ENCODE assay signal across 1 cellular context in genomic region chr18:11818486-11819203, GRCh38.
TF ChIP-seq lines count a peak whose summit lies in the region.

No MANE protein-coding gene starts in this region.

TF ChIP-seq in GM12878, 131 proteins besides CTCF, POLR2A, EP300 and RAD21:
- TF ChIP-seq DPF2 (IDR thresholded peaks at IDR 0.05), result 0 out of 2 replicates have a peak, but pooled peaks have one; percentile 34
- TF ChIP-seq BHLHE40 (IDR thresholded peaks at IDR 0.05; ENCODE audit: borderline replicate concordance in 1 of 2, low read depth in 2 of 2, low read length in 1 of 2), result peak; percentile 15 to 83; a peak in 2 of 4 replicates
- no peak for TF ChIP-seq CREM (IDR thresholded peaks at IDR 0.05; ENCODE audit: low read depth)
- TF ChIP-seq, protein P1, sequence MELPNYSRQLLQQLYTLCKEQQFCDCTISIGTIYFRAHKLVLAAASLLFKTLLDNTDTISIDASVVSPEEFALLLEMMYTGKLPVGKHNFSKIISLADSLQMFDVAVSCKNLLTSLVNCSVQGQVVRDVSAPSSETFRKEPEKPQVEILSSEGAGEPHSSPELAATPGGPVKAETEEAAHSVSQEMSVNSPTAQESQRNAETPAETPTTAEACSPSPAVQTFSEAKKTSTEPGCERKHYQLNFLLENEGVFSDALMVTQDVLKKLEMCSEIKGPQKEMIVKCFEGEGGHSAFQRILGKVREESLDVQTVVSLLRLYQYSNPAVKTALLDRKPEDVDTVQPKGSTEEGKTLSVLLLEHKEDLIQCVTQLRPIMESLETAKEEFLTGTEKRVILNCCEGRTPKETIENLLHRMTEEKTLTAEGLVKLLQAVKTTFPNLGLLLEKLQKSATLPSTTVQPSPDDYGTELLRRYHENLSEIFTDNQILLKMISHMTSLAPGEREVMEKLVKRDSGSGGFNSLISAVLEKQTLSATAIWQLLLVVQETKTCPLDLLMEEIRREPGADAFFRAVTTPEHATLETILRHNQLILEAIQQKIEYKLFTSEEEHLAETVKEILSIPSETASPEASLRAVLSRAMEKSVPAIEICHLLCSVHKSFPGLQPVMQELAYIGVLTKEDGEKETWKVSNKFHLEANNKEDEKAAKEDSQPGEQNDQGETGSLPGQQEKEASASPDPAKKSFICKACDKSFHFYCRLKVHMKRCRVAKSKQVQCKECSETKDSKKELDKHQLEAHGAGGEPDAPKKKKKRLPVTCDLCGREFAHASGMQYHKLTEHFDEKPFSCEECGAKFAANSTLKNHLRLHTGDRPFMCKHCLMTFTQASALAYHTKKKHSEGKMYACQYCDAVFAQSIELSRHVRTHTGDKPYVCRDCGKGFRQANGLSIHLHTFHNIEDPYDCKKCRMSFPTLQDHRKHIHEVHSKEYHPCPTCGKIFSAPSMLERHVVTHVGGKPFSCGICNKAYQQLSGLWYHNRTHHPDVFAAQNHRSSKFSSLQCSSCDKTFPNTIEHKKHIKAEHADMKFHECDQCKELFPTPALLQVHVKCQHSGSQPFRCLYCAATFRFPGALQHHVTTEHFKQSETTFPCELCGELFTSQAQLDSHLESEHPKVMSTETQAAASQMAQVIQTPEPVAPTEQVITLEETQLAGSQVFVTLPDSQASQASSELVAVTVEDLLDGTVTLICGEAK (IDR thresholded peaks at IDR 0.05; ENCODE audit: borderline replicate concordance), result no peak
